8 cellular contexts compared by ENCODE assay signal in genomic region chr21:44338971-44339910, GRCh38. TPM values are rescaled to one million over a fixed set of nuclear protein-coding genes. Genes with fewer than 3 reads are reported as not detected.
DNase-seq lines count a peak whose midpoint lies in the region; ATAC-seq and TF ChIP-seq lines count a peak whose summit lies in the region.

CFAP410 (minus strand) TSS chr21:44339390; CDS start chr21:44339194, 196 bp downstream.

- ATAC-seq in HG02623 (IDR thresholded peaks at IDR 0.05; ENCODE audit: unreplicated experiment), result peak; percentile 85
- peak; percentile 92 for ATAC-seq in SK-N-SH treated with all-trans-retinoic acid at 6 μM for 48 hours

- peak; percentile 99 for DNase-seq in GM10266 (ENCODE audit: extremely low spot score)
- DNase-seq in NCI-H1092 treated with DMSO at 0.1 percent for 48 hours (lab: John Stamatoyannopoulos, UW), result peak; percentile 96
- DNase-seq in glomerular endothelial cell (ENCODE audit: extremely low read depth, low read depth, low spot score), result peak; percentile 36
- peak; percentile 96 for DNase-seq in occipital lobe (lab: John Stamatoyannopoulos, UW)
- peak; percentile 95 to 96 for DNase-seq in suprapubic skin (ENCODE audit: low spot score in 2 of 2)

- WGBS in suprapubic skin, result 8% methylated on average over 5 of the region's 90 CpGs

- TF ChIP-seq POLR2A in suprapubic skin (IDR thresholded peaks at IDR 0.05), result peak; percentile 85 to 90

- H3K4me3 Mint-ChIP-seq in activated naive CD4-positive, alpha-beta T cell treated with anti-CD3 and anti-CD28 coated beads, Interleukin-2, amount 50 U/mL, for 24 hours, result peak within 1 kb of the TSS; percentile 98

- no peaks in the 10 kb centered on the region for H3K27me3 Mint-ChIP-seq in activated naive CD4-positive, alpha-beta T cell treated with anti-CD3 and anti-CD28 coated beads, Interleukin-2, amount 50 U/mL, for 24 hours

- TF ChIP-seq EP300 in suprapubic skin (IDR thresholded peaks at IDR 0.05), result no peak

- H3K27ac ChIP-seq in suprapubic skin, result peak within 1 kb of the TSS; percentile 96

- peaks cover 16% of the 10 kb centered on the region for H3K36me3 ChIP-seq in suprapubic skin

- peaks cover 27% of the 10 kb centered on the region for H3K4me1 Mint-ChIP-seq in activated naive CD4-positive, alpha-beta T cell treated with anti-CD3 and anti-CD28 coated beads, Interleukin-2, amount 50 U/mL, for 24 hours

- no peaks in the 10 kb centered on the region for H3K36me3 Mint-ChIP-seq in activated naive CD4-positive, alpha-beta T cell treated with anti-CD3 and anti-CD28 coated beads, Interleukin-2, amount 50 U/mL, for 24 hours

- H3K27ac Mint-ChIP-seq in activated naive CD4-positive, alpha-beta T cell treated with anti-CD3 and anti-CD28 coated beads, Interleukin-2, amount 50 U/mL, for 24 hours, result peak within 1 kb of the TSS; percentile 97

- no peaks in the 10 kb centered on the region for H3K9me3 ChIP-seq in suprapubic skin

- no peaks in the 10 kb centered on the region for H3K9me3 Mint-ChIP-seq in activated naive CD4-positive, alpha-beta T cell treated with anti-CD3 and anti-CD28 coated beads, Interleukin-2, amount 50 U/mL, for 24 hours

- peak within 1 kb of the TSS; percentile 87 for H3K4me3 ChIP-seq in suprapubic skin

- no peaks in the 10 kb centered on the region for H3K27me3 ChIP-seq in suprapubic skin

- TF ChIP-seq CTCF in GM10266 (IDR thresholded peaks at IDR 0.05; ENCODE audit: control insufficient read depth, insufficient read depth, low read depth, missing control alignments), result no peak
- TF ChIP-seq CTCF in suprapubic skin (IDR thresholded peaks at IDR 0.05), result no peak

- peaks cover 14% of the 10 kb centered on the region for H3K4me1 ChIP-seq in suprapubic skin

TF ChIP-seq in SK-N-SH treated with all-trans-retinoic acid at 6 μM for 48 hours, 23 proteins besides CTCF, POLR2A, EP300 and RAD21:
- TF ChIP-seq TOX (CRISPR knock-in tag; IDR thresholded peaks at IDR 0.05; ENCODE audit: borderline replicate concordance) (no peak), OSR1 (CRISPR knock-in tag; IDR thresholded peaks at IDR 0.05) (no peak), PPARA (CRISPR knock-in tag; IDR thresholded peaks at IDR 0.05; ENCODE audit: borderline replicate concordance) (no peak), CSRNP3 (CRISPR knock-in tag; IDR thresholded peaks at IDR 0.05) (no peak), BACH2 (CRISPR knock-in tag; IDR thresholded peaks at IDR 0.05; ENCODE audit: borderline replicate concordance) (no peak), ZNF8 (CRISPR knock-in tag; IDR thresholded peaks at IDR 0.05) (no peak), CSDC2 (CRISPR knock-in tag; IDR thresholded peaks at IDR 0.05) (no peak), ZFP3 (CRISPR knock-in tag; IDR thresholded peaks at IDR 0.05) (no peak), ARNTL (CRISPR knock-in tag; IDR thresholded peaks at IDR 0.05; ENCODE audit: borderline replicate concordance, low read depth) (no peak), SNAI2 (CRISPR knock-in tag; IDR thresholded peaks at IDR 0.05) (no peak), PATZ1 (CRISPR knock-in tag; IDR thresholded peaks at IDR 0.05; ENCODE audit: borderline replicate concordance) (no peak), TSHZ2 (CRISPR knock-in tag; IDR thresholded peaks at IDR 0.05) (no peak)
TF ChIP-seq in SK-N-SH treated with all-trans-retinoic acid at 6 μM for 48 hours: peak in this region for 0.

RNA-seq across cellular contexts. Expression of gene CFAP410, which starts in this region (rescaled TPM):
- 14.8 and 19.3 TPM in 2 replicates for total RNA-seq in glomerular endothelial cell
- total RNA-seq in occipital lobe, result 5.0 TPM
- total RNA-seq in suprapubic skin, result 10 to 100 TPM; 22.6 to 45.5 (median 27.3) TPM

Comparison
In these comparisons a context has a peak if more than half of its experiments do, and no peak if none do; other contexts are left out.
1. Peak in every context shown above with its lines: DNase-seq, ATAC-seq, H3K4me3 ChIP-seq and H3K27ac ChIP-seq.
2. DNase-seq: peak in every context shown above with its lines; median percentile 99 in GM10266; 96 in NCI-H1092 treated with DMSO at 0.1 percent for 48 hours; 96 in occipital lobe; 96 in suprapubic skin; 36 in glomerular endothelial cell.